In the genomic region with DNA sequence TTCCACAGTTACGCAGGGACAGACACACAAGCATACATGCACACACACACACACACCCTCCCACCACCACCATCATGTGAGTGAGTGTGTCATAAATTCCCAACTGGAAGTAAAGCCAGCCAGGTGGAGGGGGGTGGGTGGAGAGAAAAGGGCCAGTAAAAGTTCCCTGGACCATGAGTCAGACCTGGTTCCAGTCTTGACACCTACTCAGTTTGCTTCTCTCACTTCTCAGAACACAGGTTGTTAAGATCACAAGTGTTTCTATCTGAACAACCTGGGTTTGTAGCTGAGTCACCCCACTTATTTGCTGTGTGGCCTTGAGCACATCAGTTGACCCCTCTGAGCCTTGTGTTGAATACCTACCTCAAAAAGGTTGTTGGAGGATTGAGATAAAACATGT, we compare ENCODE assay signal across 1 cellular context.
TF ChIP-seq lines count a peak whose summit lies in the region.

No MANE protein-coding gene starts in this region.

TF ChIP-seq in SK-N-SH treated with all-trans-retinoic acid at 6 μM for 48 hours, 23 proteins besides CTCF, POLR2A, EP300 and RAD21 (continued from another document):
- TF ChIP-seq RARB (CRISPR knock-in tag; IDR thresholded peaks at IDR 0.05), result no peak
- TF ChIP-seq ZFP30 (CRISPR knock-in tag; IDR thresholded peaks at IDR 0.05), result no peak
- no peak for TF ChIP-seq ESRRG (CRISPR knock-in tag; IDR thresholded peaks at IDR 0.05)
- TF ChIP-seq, protein P1, sequence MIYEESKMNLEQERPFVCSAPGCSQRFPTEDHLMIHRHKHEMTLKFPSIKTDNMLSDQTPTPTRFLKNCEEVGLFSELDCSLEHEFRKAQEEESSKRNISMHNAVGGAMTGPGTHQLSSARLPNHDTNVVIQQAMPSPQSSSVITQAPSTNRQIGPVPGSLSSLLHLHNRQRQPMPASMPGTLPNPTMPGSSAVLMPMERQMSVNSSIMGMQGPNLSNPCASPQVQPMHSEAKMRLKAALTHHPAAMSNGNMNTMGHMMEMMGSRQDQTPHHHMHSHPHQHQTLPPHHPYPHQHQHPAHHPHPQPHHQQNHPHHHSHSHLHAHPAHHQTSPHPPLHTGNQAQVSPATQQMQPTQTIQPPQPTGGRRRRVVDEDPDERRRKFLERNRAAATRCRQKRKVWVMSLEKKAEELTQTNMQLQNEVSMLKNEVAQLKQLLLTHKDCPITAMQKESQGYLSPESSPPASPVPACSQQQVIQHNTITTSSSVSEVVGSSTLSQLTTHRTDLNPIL (CRISPR knock-in tag; IDR thresholded peaks at IDR 0.05; ENCODE audit: low read depth), result no peak
- no peak for TF ChIP-seq TOX (CRISPR knock-in tag; IDR thresholded peaks at IDR 0.05; ENCODE audit: borderline replicate concordance)
- TF ChIP-seq ZNF70 (CRISPR knock-in tag; IDR thresholded peaks at IDR 0.05), result no peak
- TF ChIP-seq ZNF565 (CRISPR knock-in tag; conservative IDR thresholded peaks at IDR 0.05; ENCODE audit: low read depth), result no peak
- TF ChIP-seq, protein P2, sequence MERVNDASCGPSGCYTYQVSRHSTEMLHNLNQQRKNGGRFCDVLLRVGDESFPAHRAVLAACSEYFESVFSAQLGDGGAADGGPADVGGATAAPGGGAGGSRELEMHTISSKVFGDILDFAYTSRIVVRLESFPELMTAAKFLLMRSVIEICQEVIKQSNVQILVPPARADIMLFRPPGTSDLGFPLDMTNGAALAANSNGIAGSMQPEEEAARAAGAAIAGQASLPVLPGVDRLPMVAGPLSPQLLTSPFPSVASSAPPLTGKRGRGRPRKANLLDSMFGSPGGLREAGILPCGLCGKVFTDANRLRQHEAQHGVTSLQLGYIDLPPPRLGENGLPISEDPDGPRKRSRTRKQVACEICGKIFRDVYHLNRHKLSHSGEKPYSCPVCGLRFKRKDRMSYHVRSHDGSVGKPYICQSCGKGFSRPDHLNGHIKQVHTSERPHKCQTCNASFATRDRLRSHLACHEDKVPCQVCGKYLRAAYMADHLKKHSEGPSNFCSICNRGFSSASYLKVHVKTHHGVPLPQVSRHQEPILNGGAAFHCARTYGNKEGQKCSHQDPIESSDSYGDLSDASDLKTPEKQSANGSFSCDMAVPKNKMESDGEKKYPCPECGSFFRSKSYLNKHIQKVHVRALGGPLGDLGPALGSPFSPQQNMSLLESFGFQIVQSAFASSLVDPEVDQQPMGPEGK (CRISPR knock-in tag; IDR thresholded peaks at IDR 0.05; ENCODE audit: borderline replicate concordance), result no peak
- no peak for TF ChIP-seq ISL1 (CRISPR knock-in tag; IDR thresholded peaks at IDR 0.05)
- no peak for TF ChIP-seq ARNTL (CRISPR knock-in tag; IDR thresholded peaks at IDR 0.05; ENCODE audit: borderline replicate concordance, low read depth)
- TF ChIP-seq ZFP3 (CRISPR knock-in tag; IDR thresholded peaks at IDR 0.05), result no peak
- TF ChIP-seq PPARA (CRISPR knock-in tag; IDR thresholded peaks at IDR 0.05; ENCODE audit: borderline replicate concordance), result no peak
TF ChIP-seq in SK-N-SH treated with all-trans-retinoic acid at 6 μM for 48 hours: peak in this region for 0.
